Comparison of ENCODE assay signal across 28 cellular contexts in genomic region chr5:91032125-91032524, GRCh38.
"Had no signal": no experiment of that assay in that cellular context is flagged by ENCODE, and none has a peak within 500 bp of the region (broad histone marks: within the 10 kb centered on the region; RNA-seq: fewer than 3 reads in every experiment).

No MANE protein-coding gene starts in this region.

- H3K36me3 ChIP-seq: neural progenitor cell, ovary, right lobe of liver, sigmoid colon, stomach, thoracic aorta, thyroid gland, tibial nerve, upper lobe of left lung, vagina had no signal

- H3K27me3 ChIP-seq: neural progenitor cell, ovary, right lobe of liver, sigmoid colon, stomach, thyroid gland, tibial nerve, upper lobe of left lung, vagina had no signal

- FAIRE-seq: urothelium cell line had no signal

- H3K4me2 ChIP-seq: neural progenitor cell had no signal

- H3K27ac Mint-ChIP-seq: nephron; neural progenitor cell; progenitor cell of endocrine pancreas; stimulated activated effector memory CD8-positive, alpha-beta T cell treated with anti-CD3 and anti-CD28 coated beads, Interleukin-12 subunit alpha, Interleukin-12 subunit beta, amount 100 ng/mL, for 72 hours; stimulated activated naive B cell treated with anti-CD40 and anti-IgM and Interleukin-4, amounts not matched to agents 10 μg/mL and 1 μg/mL and 100 μg/mL, for 72 hours; stimulated activated naive CD8-positive, alpha-beta T cell treated with anti-CD3 and anti-CD28 coated beads, Interleukin-15, Interleukin-2, amounts not matched to agents 100 ng/mL and 50 ng/mL, for 24 hours had no signal

- H3K79me2 ChIP-seq: parathyroid adenoma had no signal

- H3K4me1 ChIP-seq: parathyroid adenoma, psoas muscle, tibial nerve had no signal

- ATAC-seq: psoas muscle; right cardiac atrium; right lobe of liver; stimulated activated effector memory CD8-positive, alpha-beta T cell treated with anti-CD3 and anti-CD28 coated beads, Interleukin-12 subunit alpha, Interleukin-12 subunit beta, amount 100 ng/mL, for 72 hours; stimulated activated naive B cell treated with anti-CD40 and anti-IgM and Interleukin-4, amounts not matched to agents 10 μg/mL and 1 μg/mL and 100 μg/mL, for 72 hours had no signal

- H2AFZ ChIP-seq: neural progenitor cell, parathyroid adenoma had no signal

- H3K9ac ChIP-seq: neural progenitor cell, parathyroid adenoma had no signal

- H3K4me3 ChIP-seq: neural progenitor cell, ovary, psoas muscle, right lobe of liver, sigmoid colon, stomach, thoracic aorta, thyroid gland, tibial nerve, upper lobe of left lung, vagina had no signal

- DNase-seq: occipital lobe; ovary; posterior cingulate gyrus; psoas muscle; right cardiac atrium; right lobe of liver; sigmoid colon; small intestine; stimulated activated CD4-positive, alpha-beta T cell treated with anti-CD3 and anti-CD28 coated beads, Interleukin-15, amount 100 ng/mL, for 24 hours; stimulated activated CD4-positive, alpha-beta T cell treated with anti-CD3 and anti-CD28 coated beads, Interleukin-2, amount 100 ng/mL, for 24 hours; stimulated activated CD4-positive, alpha-beta T cell treated with anti-CD3 and anti-CD28 coated beads, Interleukin-2, amount 100 ng/mL, for 48 hours; stimulated activated CD4-positive, alpha-beta T cell treated with anti-CD3 and anti-CD28 coated beads, Interleukin-4, amount 100 ng/mL, for 24 hours; stimulated activated naive B cell treated with anti-CD40 and anti-IgM and Interleukin-4, amounts not matched to agents 10 μg/mL and 1 μg/mL and 100 μg/mL, for 72 hours; stimulated activated naive CD4-positive, alpha-beta T cell treated with Interleukin-2 at 50 U/mL for 16 hours; stomach; thyroid gland; trophoblast cell; upper lobe of left lung had no signal

- H3K9me3 Mint-ChIP-seq: nephron; neural progenitor cell; stimulated activated effector memory CD8-positive, alpha-beta T cell treated with anti-CD3 and anti-CD28 coated beads, Interleukin-12 subunit alpha, Interleukin-12 subunit beta, amount 100 ng/mL, for 72 hours; stimulated activated naive B cell treated with anti-CD40 and anti-IgM and Interleukin-4, amounts not matched to agents 10 μg/mL and 1 μg/mL and 100 μg/mL, for 72 hours; stimulated activated naive CD8-positive, alpha-beta T cell treated with anti-CD3 and anti-CD28 coated beads, Interleukin-15, Interleukin-2, amounts not matched to agents 100 ng/mL and 50 ng/mL, for 24 hours had no signal

- H3K4me3 Mint-ChIP-seq: nephron; neural progenitor cell; stimulated activated effector memory CD8-positive, alpha-beta T cell treated with anti-CD3 and anti-CD28 coated beads, Interleukin-12 subunit alpha, Interleukin-12 subunit beta, amount 100 ng/mL, for 72 hours; stimulated activated naive B cell treated with anti-CD40 and anti-IgM and Interleukin-4, amounts not matched to agents 10 μg/mL and 1 μg/mL and 100 μg/mL, for 72 hours; stimulated activated naive CD8-positive, alpha-beta T cell treated with anti-CD3 and anti-CD28 coated beads, Interleukin-15, Interleukin-2, amounts not matched to agents 100 ng/mL and 50 ng/mL, for 24 hours had no signal

- H3K4me1 Mint-ChIP-seq: stimulated activated effector memory CD8-positive, alpha-beta T cell treated with anti-CD3 and anti-CD28 coated beads, Interleukin-12 subunit alpha, Interleukin-12 subunit beta, amount 100 ng/mL, for 72 hours; stimulated activated naive B cell treated with anti-CD40 and anti-IgM and Interleukin-4, amounts not matched to agents 10 μg/mL and 1 μg/mL and 100 μg/mL, for 72 hours had no signal

- H3K27ac ChIP-seq: neural progenitor cell, ovary, parathyroid adenoma, psoas muscle, stomach, thoracic aorta, thyroid gland, tibial nerve, upper lobe of left lung, vagina had no signal

- H3K36me3 Mint-ChIP-seq: neural progenitor cell; stimulated activated effector memory CD8-positive, alpha-beta T cell treated with anti-CD3 and anti-CD28 coated beads, Interleukin-12 subunit alpha, Interleukin-12 subunit beta, amount 100 ng/mL, for 72 hours; stimulated activated naive B cell treated with anti-CD40 and anti-IgM and Interleukin-4, amounts not matched to agents 10 μg/mL and 1 μg/mL and 100 μg/mL, for 72 hours had no signal

- H3K9me3 ChIP-seq: ovary, psoas muscle, right lobe of liver, sigmoid colon, stomach, thoracic aorta, thyroid gland, tibial nerve, upper lobe of left lung, vagina had no signal

- H3K27me3 Mint-ChIP-seq: progenitor cell of endocrine pancreas had no signal
